ENCODE assay signal across 15 cellular contexts in genomic region chr1:228794810-228795209, GRCh38.
DNase-seq lines count a peak whose midpoint lies in the region; ATAC-seq lines count a peak whose summit lies in the region.
"Had no signal": no experiment of that assay in that cellular context is flagged by ENCODE, and none has a peak within 500 bp of the region (broad histone marks: within the 10 kb centered on the region; RNA-seq: fewer than 3 reads in every experiment).

No MANE protein-coding gene starts in this region.

- ATAC-seq in HG02588 (IDR thresholded peaks at IDR 0.05; ENCODE audit: unreplicated experiment), result peak; percentile 48
- no peak for ATAC-seq in HG02981 (IDR thresholded peaks at IDR 0.05; ENCODE audit: unreplicated experiment)
- ATAC-seq: HepG2 had no signal

- no peak overlapping the region for H3K4me3 Mint-ChIP-seq in T-helper 2 cell treated with Interferon-gamma antibody and Interleukin-4, amounts not matched to agents 5 μg/mL and 100 μg/mL, for 36 hours
- H3K4me3 Mint-ChIP-seq: HFFc6; stimulated activated naive B cell treated with anti-CD40 and anti-IgM and Interleukin-4, amounts not matched to agents 10 μg/mL and 1 μg/mL and 100 μg/mL, for 72 hours had no signal

- H3K27me3 Mint-ChIP-seq in T-helper 2 cell treated with Interferon-gamma antibody and Interleukin-4, amounts not matched to agents 5 μg/mL and 100 μg/mL, for 36 hours (ENCODE audit: low read depth), result no peaks in the 10 kb centered on the region
- H3K27me3 Mint-ChIP-seq: stimulated activated naive B cell treated with anti-CD40 and anti-IgM and Interleukin-4, amounts not matched to agents 10 μg/mL and 1 μg/mL and 100 μg/mL, for 72 hours had no signal

- peaks cover 2% of the 10 kb centered on the region for H3K36me3 Mint-ChIP-seq in T-helper 2 cell treated with Interferon-gamma antibody and Interleukin-4, amounts not matched to agents 5 μg/mL and 100 μg/mL, for 36 hours (ENCODE audit: low read depth)
- H3K36me3 Mint-ChIP-seq: stimulated activated naive B cell treated with anti-CD40 and anti-IgM and Interleukin-4, amounts not matched to agents 10 μg/mL and 1 μg/mL and 100 μg/mL, for 72 hours had no signal

- peaks cover 25% of the 10 kb centered on the region for H3K4me1 Mint-ChIP-seq in T-helper 2 cell treated with Interferon-gamma antibody and Interleukin-4, amounts not matched to agents 5 μg/mL and 100 μg/mL, for 36 hours (ENCODE audit: low read depth)

- peaks cover 7% of the 10 kb centered on the region for H3K9me3 Mint-ChIP-seq in T-helper 2 cell treated with Interferon-gamma antibody and Interleukin-4, amounts not matched to agents 5 μg/mL and 100 μg/mL, for 36 hours

- peak; percentile 12 to 36 for DNase-seq in activated CD4-positive, alpha-beta T cell treated with anti-CD3 and anti-CD28 coated beads for 24 hours (ENCODE audit: low read depth in 2 of 2)
- DNase-seq in activated CD4-positive, alpha-beta T cell treated with anti-CD3 and anti-CD28 coated beads, Interleukin-2, amount 50 U/mL, for 4 hours, result no peak
- DNase-seq in T-helper 2 cell treated with Interferon-gamma antibody and Interleukin-4, amounts not matched to agents 5 μg/mL and 100 μg/mL, for 36 hours (ENCODE audit: low spot score), result peak; percentile 63
- peak; percentile 21 to 26 for DNase-seq in stimulated activated CD4-positive, alpha-beta T cell treated with anti-CD3 and anti-CD28 coated beads, Interleukin-2, amount 100 ng/mL, for 48 hours
- no peak for DNase-seq in cortex of kidney (lab: John Stamatoyannopoulos, UW)
- DNase-seq in NCI-H1930 (lab: John Stamatoyannopoulos, UW), result no peak
- DNase-seq: 8988T; DMS153; HFFc6; NCI-H187 treated with DMSO at 0.1 percent for 48 hours; stimulated activated naive B cell treated with anti-CD40 and anti-IgM and Interleukin-4, amounts not matched to agents 10 μg/mL and 1 μg/mL and 100 μg/mL, for 72 hours; SW 1271 had no signal

- H3K27ac Mint-ChIP-seq in T-helper 2 cell treated with Interferon-gamma antibody and Interleukin-4, amounts not matched to agents 5 μg/mL and 100 μg/mL, for 36 hours, result no peak overlapping the region
- H3K27ac Mint-ChIP-seq: HFFc6; stimulated activated naive B cell treated with anti-CD40 and anti-IgM and Interleukin-4, amounts not matched to agents 10 μg/mL and 1 μg/mL and 100 μg/mL, for 72 hours had no signal

Comparison
In these comparisons a context has a peak if more than half of its experiments do, and no peak if none do; other contexts are left out.
1. DNase-seq: peak in activated CD4-positive, alpha-beta T cell treated with anti-CD3 and anti-CD28 coated beads for 24 hours (2 of 2), T-helper 2 cell treated with Interferon-gamma antibody and Interleukin-4, amounts not matched to agents 5 μg/mL and 100 μg/mL, for 36 hours (single experiment) and stimulated activated CD4-positive, alpha-beta T cell treated with anti-CD3 and anti-CD28 coated beads, Interleukin-2, amount 100 ng/mL, for 48 hours (2 of 2); none in activated CD4-positive, alpha-beta T cell treated with anti-CD3 and anti-CD28 coated beads, Interleukin-2, amount 50 U/mL, for 4 hours (0 of 2), cortex of kidney (single experiment) and NCI-H1930 (0 of 2).